Comparison of ENCODE assay signal across 29 cellular contexts in genomic region chr9:61665829-61666228, GRCh38.
"Had no signal": no experiment of that assay in that cellular context is flagged by ENCODE, and none has a peak within 500 bp of the region (broad histone marks: within the 10 kb centered on the region; RNA-seq: fewer than 3 reads in every experiment).

No MANE protein-coding gene starts in this region.

- H3K36me3 Mint-ChIP-seq: activated naive CD4-positive, alpha-beta T cell treated with anti-CD3 and anti-CD28 coated beads, Interleukin-2, amount 50 U/mL, for 24 hours; activated naive CD8-positive, alpha-beta T cell treated with anti-CD3 and anti-CD28 coated beads, Interleukin-2, amount 10 ng/mL, durations not matched to agents 7 days and 5 days had no signal

- H3K4me1 Mint-ChIP-seq: activated B cell treated with CpG ODN at 0.5 μM for 24 hours; activated naive CD4-positive, alpha-beta T cell treated with anti-CD3 and anti-CD28 coated beads, Interleukin-2, amount 50 U/mL, for 24 hours; activated naive CD8-positive, alpha-beta T cell treated with anti-CD3 and anti-CD28 coated beads, Interleukin-2, amount 10 ng/mL, durations not matched to agents 7 days and 5 days had no signal

- ATAC-seq: activated CD8-positive, alpha-beta T cell treated with anti-CD3 and anti-CD28 coated beads, Interleukin-2, amount 10 ng/mL, durations not matched to agents 7 days and 5 days; PC-3 had no signal

- H3K4me1 ChIP-seq: ascending aorta, Peyer's patch had no signal

- H3K27ac ChIP-seq: ascending aorta, cardiac muscle cell, Peyer's patch, VCaP had no signal

- H3K27me3 ChIP-seq: ascending aorta, cardiac muscle cell, Peyer's patch had no signal

- H3K36me3 ChIP-seq: ascending aorta, cardiac muscle cell, Peyer's patch had no signal

- H3K4me3 Mint-ChIP-seq: activated B cell treated with CpG ODN at 0.5 μM for 24 hours; activated CD8-positive, alpha-beta T cell treated with anti-CD3 and anti-CD28 coated beads, Interleukin-2, amount 10 ng/mL, durations not matched to agents 7 days and 5 days; activated naive CD4-positive, alpha-beta T cell treated with anti-CD3 and anti-CD28 coated beads, Interleukin-2, amount 50 U/mL, for 24 hours; activated naive CD8-positive, alpha-beta T cell treated with anti-CD3 and anti-CD28 coated beads, Interleukin-2, amount 10 ng/mL, durations not matched to agents 7 days and 5 days; activated T-cell treated with anti-CD3 and anti-CD28 coated beads, Interleukin-2, amount 50 U/mL, for 24 hours had no signal

- DNase-seq: activated B cell treated with CpG ODN at 0.5 μM for 24 hours; activated CD4-positive, alpha-beta T cell treated with anti-CD3 and anti-CD28 coated beads for 4 hours; activated CD4-positive, alpha-beta T cell treated with anti-CD3 and anti-CD28 coated beads, Interleukin-2, amount 50 U/mL, for 1 hour; activated CD4-positive, CD25-positive, alpha-beta regulatory T cell treated with anti-CD3 and anti-CD28 coated beads, Interleukin-2, amount 50 U/mL, for 72 hours; activated CD8-positive, alpha-beta T cell treated with anti-CD3 and anti-CD28 coated beads, Interleukin-2, amount 10 ng/mL, durations not matched to agents 7 days and 5 days; activated gamma-delta T cell; activated naive CD4-positive, alpha-beta T cell treated with Interleukin-2 at 50 U/mL for 16 hours; activated naive CD8-positive, alpha-beta T cell treated with anti-CD3 and anti-CD28 coated beads, Interleukin-2, amount 10 ng/mL, durations not matched to agents 7 days and 5 days; amygdala; NCI-H1417 treated with DMSO at 0.1 percent for 48 hours; NCI-H187 treated with DMSO at 0.1 percent for 48 hours; NCI-H2081; NCI-H2171 treated with DMSO at 0.1 percent for 48 hours; NCI-H226; NCI-H446 treated with DMSO at 0.1 percent for 48 hours; NCI-H524 treated with DMSO at 0.1 percent for 48 hours; NK-92 treated with Interleukin-12 subunit alpha and Interleukin-12 subunit beta, amount 100 ng/mL, for 24 hours; PC-3; SW 1271; T-helper 1 cell; T-helper 2 cell; T-helper 9 cell had no signal

- H3K9me3 Mint-ChIP-seq: activated naive CD4-positive, alpha-beta T cell treated with anti-CD3 and anti-CD28 coated beads, Interleukin-2, amount 50 U/mL, for 24 hours had no signal

- H3K4me3 ChIP-seq: ascending aorta, cardiac muscle cell, Peyer's patch had no signal

- H3K27me3 Mint-ChIP-seq: activated B cell treated with CpG ODN at 0.5 μM for 24 hours; activated naive CD4-positive, alpha-beta T cell treated with anti-CD3 and anti-CD28 coated beads, Interleukin-2, amount 50 U/mL, for 24 hours; activated naive CD8-positive, alpha-beta T cell treated with anti-CD3 and anti-CD28 coated beads, Interleukin-2, amount 10 ng/mL, durations not matched to agents 7 days and 5 days; activated T-cell treated with anti-CD3 and anti-CD28 coated beads, Interleukin-2, amount 50 U/mL, for 24 hours had no signal

- H3K27ac Mint-ChIP-seq: activated B cell treated with CpG ODN at 0.5 μM for 24 hours; activated CD8-positive, alpha-beta T cell treated with anti-CD3 and anti-CD28 coated beads, Interleukin-2, amount 10 ng/mL, durations not matched to agents 7 days and 5 days; activated naive CD4-positive, alpha-beta T cell treated with anti-CD3 and anti-CD28 coated beads, Interleukin-2, amount 50 U/mL, for 24 hours; activated naive CD8-positive, alpha-beta T cell treated with anti-CD3 and anti-CD28 coated beads, Interleukin-2, amount 10 ng/mL, durations not matched to agents 7 days and 5 days; activated T-cell treated with anti-CD3 and anti-CD28 coated beads, Interleukin-2, amount 50 U/mL, for 24 hours; activated T-helper 2 cell treated with anti-CD3 and anti-CD28 coated beads, Interferon-gamma antibody, Interleukin-2, Interleukin-4, amounts not matched to agents 10 μg/mL and 5 μg/mL and 100 μg/mL, durations not matched to agents 14 hours and 24 hours and 36 hours had no signal

- H3K9me3 ChIP-seq: ascending aorta had no signal
